ENCODE assay signal across 8 cellular contexts in genomic region chr1:36150296-36151132, GRCh38. TPM values are rescaled to one million over a fixed set of nuclear protein-coding genes. Genes with fewer than 3 reads are reported as not detected.
DNase-seq lines count a peak whose midpoint lies in the region; ATAC-seq and TF ChIP-seq lines count a peak whose summit lies in the region.

No MANE protein-coding gene starts in this region.

- H3K27me3 ChIP-seq in BLaER1 treated with 17β-estradiol and CSF1 and Interleukin-3, amounts not matched to agents 10 nM and 100 nM, result no peaks in the 10 kb centered on the region
- peaks cover 16% of the 10 kb centered on the region for H3K27me3 ChIP-seq in ectodermal cell (ENCODE audit: control insufficient read depth, insufficient read depth, low read length, poor library complexity, severe bottlenecking)
- no peaks in the 10 kb centered on the region for H3K27me3 ChIP-seq in lung (ENCODE audit: control insufficient read depth, insufficient read depth)

- peaks cover 70% of the 10 kb centered on the region for H3K4me1 Mint-ChIP-seq in activated CD4-positive, alpha-beta memory T cell treated with anti-CD3 and anti-CD28 coated beads for 36 hours (ENCODE audit: low read depth)

- peaks cover 0 to 11% (median 1%) of the 10 kb centered on the region in 11 experiments; a peak in 10 of 22 replicates for H4K20me1 ChIP-seq in BLaER1 treated with 17β-estradiol and CSF1 and Interleukin-3, amounts not matched to agents 10 nM and 100 nM

- no peak for TF ChIP-seq CTCF in lung (IDR thresholded peaks at IDR 0.05; ENCODE audit: control extremely low read depth, extremely low read depth)

- DNase-seq in NCI-H748 treated with DMSO at 0.1 percent for 48 hours (lab: John Stamatoyannopoulos, UW) (peak; percentile 34), lung (ENCODE audit: low spot score) (peak; percentile 94)
- DNase-seq in activated CD4-positive, alpha-beta memory T cell treated with anti-CD3 and anti-CD28 coated beads for 36 hours, result peak; percentile 90
- DNase-seq in stimulated activated CD8-positive, alpha-beta memory T cell treated with anti-CD3 and anti-CD28 coated beads, Interleukin-12 subunit alpha, Interleukin-12 subunit beta, amount 100 ng/mL, for 1 hour (ENCODE audit: low read depth), result peak; percentile 55

- peak overlapping the region; percentile 89 to 99 (median 98) for H3K4me2 ChIP-seq in BLaER1 treated with 17β-estradiol and CSF1 and Interleukin-3, amounts not matched to agents 10 nM and 100 nM

- POLR2A ChIA-PET in activated CD4-positive, alpha-beta memory T cell treated with anti-CD3 and anti-CD28 coated beads for 36 hours (lab: Charles Lee), result interaction anchor here (0.7 to 4.0 kb wide), 8 partner anchors 10 to 381 kb away, joined by 3 to 69 read pairs (median 8); partner anchors contain the start of genes CLSPN, SH3D21 and THRAP3

- H3K27ac Mint-ChIP-seq in activated CD4-positive, alpha-beta memory T cell treated with anti-CD3 and anti-CD28 coated beads for 36 hours, result peak overlapping the region; percentile 92

- peaks cover 6% of the 10 kb centered on the region for H3K36me3 Mint-ChIP-seq in activated CD4-positive, alpha-beta memory T cell treated with anti-CD3 and anti-CD28 coated beads for 36 hours

- H3K4me1 ChIP-seq in BLaER1 treated with 17β-estradiol and CSF1 and Interleukin-3, amounts not matched to agents 10 nM and 100 nM, result peaks cover 66 to 75% (median 72%) of the 10 kb centered on the region in 10 experiments
- H3K4me1 ChIP-seq in ectodermal cell (ENCODE audit: control insufficient read depth, insufficient read depth, low read length) (peaks cover 47% of the 10 kb centered on the region), lung (ENCODE audit: control insufficient read depth in 2 of 2, insufficient read depth in 2 of 2, low read length in 2 of 2) (peaks cover 13 to 19% of the 10 kb centered on the region in 2 donors)

- H3K27ac ChIP-seq in BLaER1 treated with 17β-estradiol and CSF1 and Interleukin-3, amounts not matched to agents 10 nM and 100 nM, result peak overlapping the region; percentile 75 to 98 (median 90)
- H3K27ac ChIP-seq in ectodermal cell (ENCODE audit: insufficient read depth, low read depth, low read length, poor library complexity, severe bottlenecking), result peak overlapping the region; percentile 45
- peak overlapping the region; percentile 99 for H3K27ac ChIP-seq in lung (ENCODE audit: low read depth in 1 of 2, low read length in 1 of 2)

- H3K9ac ChIP-seq in BLaER1 treated with 17β-estradiol and CSF1 and Interleukin-3, amounts not matched to agents 10 nM and 100 nM, result peak overlapping the region; percentile 76 to 95 (median 90)

- peak overlapping the region; percentile 20 to 80 (median 47); a peak in 19 of 20 replicates for H3K4me3 ChIP-seq in BLaER1 treated with 17β-estradiol and CSF1 and Interleukin-3, amounts not matched to agents 10 nM and 100 nM
- H3K4me3 ChIP-seq in ectodermal cell (ENCODE audit: insufficient read depth, low read depth, low read length) (no peak overlapping the region), lung (no peak overlapping the region)

- peaks cover under 1 to 21% (median 11%) of the 10 kb centered on the region in 11 experiments; a peak in 19 of 22 replicates for H3K36me3 ChIP-seq in BLaER1 treated with 17β-estradiol and CSF1 and Interleukin-3, amounts not matched to agents 10 nM and 100 nM
- no peaks in the 10 kb centered on the region for H3K36me3 ChIP-seq in ectodermal cell (ENCODE audit: control insufficient read depth, insufficient read depth, low read length)
- no peaks in the 10 kb centered on the region for H3K36me3 ChIP-seq in lung (ENCODE audit: control insufficient read depth in 2 of 2, insufficient read depth in 2 of 2, low read length in 2 of 2)

- intact Hi-C loops in activated CD4-positive, alpha-beta memory T cell treated with anti-CD3 and anti-CD28 coated beads for 36 hours (cut with micrococcal nuclease), result loop anchor here (10.0 kb wide), 1 partner anchor 1324 kb away; the partner anchor contains the start of gene ZC3H12A

- CTCF ChIA-PET in activated CD4-positive, alpha-beta memory T cell treated with anti-CD3 and anti-CD28 coated beads for 36 hours (lab: Charles Lee), result interaction anchor here (0.6 to 4.0 kb wide), 36 partner anchors 12 to 269 kb away, joined by 3 to 151 read pairs (median 5); partner anchors contain the start of genes ADPRS, AGO1, LSM10 and SH3D21

- 19 to 23% methylated on average over 12 of the region's 12 CpGs for WGBS in ectodermal cell, 2 experiments
- WGBS in lung, 2 donors, result 11% methylated on average over 12 of the region's 12 CpGs

- H3K9me3 Mint-ChIP-seq in activated CD4-positive, alpha-beta memory T cell treated with anti-CD3 and anti-CD28 coated beads for 36 hours, result no peaks in the 10 kb centered on the region

- no peaks in the 10 kb centered on the region; a peak in 1 of 22 replicates for H3K9me3 ChIP-seq in BLaER1 treated with 17β-estradiol and CSF1 and Interleukin-3, amounts not matched to agents 10 nM and 100 nM (replicated peaks in 1 of 11)
- H3K9me3 ChIP-seq in ectodermal cell (ENCODE audit: control insufficient read depth, low read length) (no peaks in the 10 kb centered on the region), lung (ENCODE audit: control insufficient read depth in 2 of 2, insufficient read depth in 1 of 2, low read length in 1 of 2) (no peaks in the 10 kb centered on the region)

- ATAC-seq in GM19372 (IDR thresholded peaks at IDR 0.05; ENCODE audit: low read depth, unreplicated experiment) (peak; percentile 36), HG03565 (IDR thresholded peaks at IDR 0.05; ENCODE audit: unreplicated experiment) (peak; percentile 39), lung (ENCODE audit: insufficient read depth, low FRiP score) (peak; percentile 80)

- no peaks in the 10 kb centered on the region for H3K27me3 Mint-ChIP-seq in activated CD4-positive, alpha-beta memory T cell treated with anti-CD3 and anti-CD28 coated beads for 36 hours

- H3K4me3 Mint-ChIP-seq in activated CD4-positive, alpha-beta memory T cell treated with anti-CD3 and anti-CD28 coated beads for 36 hours, result peak overlapping the region; percentile 100

RNA-seq across cellular contexts. Expression of gene TRAPPC3, which starts 1.2 kb away (rescaled TPM):
- 10 to 100 TPM; 56.7 to 56.8 TPM for total RNA-seq in activated CD4-positive, alpha-beta memory T cell treated with anti-CD3 and anti-CD28 coated beads for 36 hours
- polyA plus RNA-seq in ectodermal cell (2013, experiment 1 of 4), result 63.7 TPM
- polyA plus RNA-seq in ectodermal cell (2013, experiment 2 of 4), result 64.2 TPM
- 59.8 TPM for polyA plus RNA-seq in ectodermal cell (2013, experiment 3 of 4)
- polyA plus RNA-seq in ectodermal cell (2013, experiment 4 of 4), result 68.0 TPM
- total RNA-seq in lung, result 10 to 100 TPM; 37.3 to 61.8 TPM
- 10 to 100 TPM; 60.8 to 83.9 TPM for polyA plus RNA-seq in lung

RNA-seq across cellular contexts. Expression of gene MAP7D1, which starts 5.4 kb away (rescaled TPM):
- total RNA-seq in activated CD4-positive, alpha-beta memory T cell treated with anti-CD3 and anti-CD28 coated beads for 36 hours, result 100 to 1,000 TPM; 138 to 143 TPM
- 131 TPM for polyA plus RNA-seq in ectodermal cell (2013, experiment 1 of 4)
- 138 TPM for polyA plus RNA-seq in ectodermal cell (2013, experiment 2 of 4)
- 98.5 TPM for polyA plus RNA-seq in ectodermal cell (2013, experiment 3 of 4)
- 108 TPM for polyA plus RNA-seq in ectodermal cell (2013, experiment 4 of 4)
- total RNA-seq in lung, result 100 to 1,000 TPM in 1 of 2 donors, 10 to 100 TPM in 1; 47.3 to 140 TPM
- polyA plus RNA-seq in lung, result 100 to 1,000 TPM in 1 of 2 donors, 10 to 100 TPM in 1; 53.9 to 103 TPM

RNA-seq across cellular contexts. Expression of gene COL8A2, which starts 25.5 kb away (rescaled TPM):
- total RNA-seq in activated CD4-positive, alpha-beta memory T cell treated with anti-CD3 and anti-CD28 coated beads for 36 hours, result not detected
- polyA plus RNA-seq in ectodermal cell (2013, experiment 1 of 4), result 0.09 TPM
- 0.12 TPM for polyA plus RNA-seq in ectodermal cell (2013, experiment 2 of 4)
- 0.27 TPM for polyA plus RNA-seq in ectodermal cell (2013, experiment 3 of 4)
- polyA plus RNA-seq in ectodermal cell (2013, experiment 4 of 4), result 0.32 TPM
- 1 to 10 TPM; 2.0 to 6.0 TPM for total RNA-seq in lung
- 1 to 10 TPM; 2.8 to 3.8 TPM for polyA plus RNA-seq in lung

Comparison
In these comparisons a context has a peak if more than half of its experiments do, and no peak if none do; other contexts are left out.
1. H3K27ac ChIP-seq: peak in every context shown above with its lines; median percentile 99 in lung; 90 in BLaER1 treated with 17β-estradiol and CSF1 and Interleukin-3, amounts not matched to agents 10 nM and 100 nM; 45 in ectodermal cell.
2. H3K4me3 ChIP-seq: peak in BLaER1 treated with 17β-estradiol and CSF1 and Interleukin-3, amounts not matched to agents 10 nM and 100 nM (10 of 10); none in ectodermal cell (single experiment) and lung (single experiment).
3. DNase-seq: peak in every context shown above with its lines; median percentile 94 in lung; 90 in activated CD4-positive, alpha-beta memory T cell treated with anti-CD3 and anti-CD28 coated beads for 36 hours; 55 in stimulated activated CD8-positive, alpha-beta memory T cell treated with anti-CD3 and anti-CD28 coated beads, Interleukin-12 subunit alpha, Interleukin-12 subunit beta, amount 100 ng/mL, for 1 hour; 34 in NCI-H748 treated with DMSO at 0.1 percent for 48 hours.
4. Peak in every context shown above with its lines, with median percentiles within 50 percentile points of each other: ATAC-seq.